Comparison of ENCODE assay signal across 2 cellular contexts in the genomic region with DNA sequence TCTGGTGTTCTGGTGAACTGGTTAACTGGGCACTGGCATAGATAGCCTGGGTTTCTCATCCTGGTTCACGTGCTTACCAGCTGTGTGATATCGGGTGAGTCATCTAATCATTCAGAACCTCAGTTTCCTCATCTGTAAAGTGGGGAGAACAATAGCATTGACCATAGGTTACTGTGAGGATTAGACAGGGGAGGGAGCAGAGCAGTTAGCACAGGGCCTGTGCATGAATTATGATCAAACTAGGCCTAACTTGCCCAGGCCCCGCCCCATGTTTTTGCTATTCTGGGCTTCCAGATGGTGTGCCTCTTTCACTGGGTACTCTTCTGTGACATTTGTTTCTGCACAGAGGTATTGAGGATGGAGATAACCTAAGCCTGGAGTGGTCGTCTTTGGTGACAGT.
TF ChIP-seq lines count a peak whose summit lies in the region.

No MANE protein-coding gene starts in this region.

TF ChIP-seq in K562, 482 proteins besides CTCF, POLR2A, EP300 and RAD21:
- TF ChIP-seq BCOR (IDR thresholded peaks at IDR 0.05) (peak; percentile 8; the same call in 1 of the 2 replicates), RBM25 (IDR thresholded peaks at IDR 0.05; ENCODE audit: low read depth, low read length, severe bottlenecking) (peak; percentile 82), ARHGAP35 (IDR thresholded peaks at IDR 0.05; ENCODE audit: partially characterized antibody) (no peak)

TF ChIP-seq in GM23338, 12 proteins besides CTCF, POLR2A, EP300 and RAD21:
- TF ChIP-seq EZH2 (IDR thresholded peaks at IDR 0.05; ENCODE audit: low read depth, unreplicated experiment) (no peak), ZNF462 (CRISPR knock-in tag; IDR thresholded peaks at IDR 0.05) (no peak), CREB1 (CRISPR knock-in tag; IDR thresholded peaks at IDR 0.05; ENCODE audit: low read depth) (no peak), ZNF331 (CRISPR knock-in tag; IDR thresholded peaks at IDR 0.05; ENCODE audit: low read depth) (no peak), JUNB (IDR thresholded peaks at IDR 0.05; ENCODE audit: unreplicated experiment) (no peak), NANOG (IDR thresholded peaks at IDR 0.05; ENCODE audit: borderline replicate concordance) (no peak), REST (IDR thresholded peaks at IDR 0.05; ENCODE audit: unreplicated experiment) (no peak), ZNF114 (CRISPR knock-in tag; IDR thresholded peaks at IDR 0.05) (no peak), POLR2AphosphoS5 (IDR thresholded peaks at IDR 0.05; ENCODE audit: low read depth) (no peak), STAT1 (IDR thresholded peaks at IDR 0.05; ENCODE audit: unreplicated experiment) (no peak), EZH2phosphoT487 (IDR thresholded peaks at IDR 0.05; ENCODE audit: unreplicated experiment) (no peak)
- TF ChIP-seq, protein P1, sequence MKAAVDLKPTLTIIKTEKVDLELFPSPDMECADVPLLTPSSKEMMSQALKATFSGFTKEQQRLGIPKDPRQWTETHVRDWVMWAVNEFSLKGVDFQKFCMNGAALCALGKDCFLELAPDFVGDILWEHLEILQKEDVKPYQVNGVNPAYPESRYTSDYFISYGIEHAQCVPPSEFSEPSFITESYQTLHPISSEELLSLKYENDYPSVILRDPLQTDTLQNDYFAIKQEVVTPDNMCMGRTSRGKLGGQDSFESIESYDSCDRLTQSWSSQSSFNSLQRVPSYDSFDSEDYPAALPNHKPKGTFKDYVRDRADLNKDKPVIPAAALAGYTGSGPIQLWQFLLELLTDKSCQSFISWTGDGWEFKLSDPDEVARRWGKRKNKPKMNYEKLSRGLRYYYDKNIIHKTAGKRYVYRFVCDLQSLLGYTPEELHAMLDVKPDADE (IDR thresholded peaks at IDR 0.05): no peak
